In genomic region chr2:109721117-109721504, GRCh38 we compare ENCODE assay signal across 22 cellular contexts.
DNase-seq lines count a peak whose midpoint lies in the region; ATAC-seq and TF ChIP-seq lines count a peak whose summit lies in the region.
"Had no signal": no experiment of that assay in that cellular context is flagged by ENCODE, and none has a peak within 500 bp of the region (broad histone marks: within the 10 kb centered on the region; RNA-seq: fewer than 3 reads in every experiment).

No MANE protein-coding gene starts in this region.

- no peak overlapping the region for H2AFZ ChIP-seq in smooth muscle cell (ENCODE audit: low read depth)

- H3K9me3 ChIP-seq in lung (ENCODE audit: control insufficient read depth in 2 of 2, insufficient read depth in 1 of 2, low read length in 1 of 2): no peaks in the 10 kb centered on the region
- H3K9me3 ChIP-seq in smooth muscle cell (replicated peaks; ENCODE audit: low read depth): no peaks in the 10 kb centered on the region
- H3K9me3 ChIP-seq in BE2C: no peaks in the 10 kb centered on the region
- H3K9me3 ChIP-seq: BLaER1, SK-N-SH had no signal

- no peak for TF ChIP-seq CTCF in LNCaP clone FGC (IDR thresholded peaks at IDR 0.05; ENCODE audit: control insufficient read depth, extremely low read depth, insufficient read depth)
- TF ChIP-seq CTCF in epithelial cell of esophagus (IDR thresholded peaks at IDR 0.05; ENCODE audit: insufficient read depth, low read depth, low read length, missing control alignments): no peak
- TF ChIP-seq CTCF in lung (IDR thresholded peaks at IDR 0.05; ENCODE audit: control extremely low read depth, extremely low read depth): no peak
- TF ChIP-seq CTCF in smooth muscle cell (IDR thresholded peaks at IDR 0.05; ENCODE audit: borderline replicate concordance, insufficient read depth, poor library complexity, severe bottlenecking): no peak
- TF ChIP-seq CTCF in BE2C (IDR thresholded peaks at IDR 0.05; ENCODE audit: low read depth, low read length): no peak
- no peak for TF ChIP-seq CTCF in GM13977 (IDR thresholded peaks at IDR 0.05; ENCODE audit: extremely low read depth, insufficient read depth, missing control alignments)

- in situ Hi-C loops in GM13977 (cut with MboI; ENCODE audit: low pct_unique_long_range_greater_than_20kb, low sequenced_read_pairs, unreplicated experiment): no loop called here

- H3K27me3 ChIP-seq in lung (ENCODE audit: control insufficient read depth, insufficient read depth) (no peaks in the 10 kb centered on the region), smooth muscle cell (ENCODE audit: low read depth) (no peaks in the 10 kb centered on the region), BE2C (no peaks in the 10 kb centered on the region)
- H3K27me3 ChIP-seq: BLaER1, heart left ventricle had no signal

- H3K4me3 ChIP-seq in LNCaP clone FGC (ENCODE audit: low read depth, low read length) (no peak overlapping the region), epithelial cell of esophagus (ENCODE audit: low read length) (no peak overlapping the region), lung (no peak overlapping the region), smooth muscle cell (no peak overlapping the region), BE2C (ENCODE audit: low read depth, low read length) (no peak overlapping the region)
- H3K4me3 ChIP-seq: BLaER1, heart left ventricle had no signal

- H3K79me2 ChIP-seq in smooth muscle cell (ENCODE audit: low read depth): no peaks in the 10 kb centered on the region
- H3K79me2 ChIP-seq: parathyroid adenoma had no signal

- no peaks in the 10 kb centered on the region for H3K36me3 ChIP-seq in lung (ENCODE audit: control insufficient read depth in 2 of 2, insufficient read depth in 2 of 2, low read length in 2 of 2)
- no peaks in the 10 kb centered on the region for H3K36me3 ChIP-seq in smooth muscle cell (ENCODE audit: low read depth)
- H3K36me3 ChIP-seq in BE2C: no peaks in the 10 kb centered on the region
- H3K36me3 ChIP-seq: BLaER1, heart left ventricle had no signal

- 90 to 91% methylated on average over 9 of the region's 9 CpGs for WGBS in lung, 2 donors
- 46% methylated on average over 9 of the region's 9 CpGs for WGBS in smooth muscle cell (ENCODE audit: low lambda C conversion rate)

- no peak overlapping the region for H3K9ac ChIP-seq in smooth muscle cell (ENCODE audit: low read depth)
- H3K9ac ChIP-seq: BLaER1, parathyroid adenoma, SK-N-SH had no signal

- H3F3A ChIP-seq in smooth muscle cell (ENCODE audit: low read depth): no peaks in the 10 kb centered on the region

- H3K27ac ChIP-seq in lung (ENCODE audit: low read depth in 1 of 2, low read length in 1 of 2) (no peak overlapping the region), smooth muscle cell (ENCODE audit: low read depth) (peak overlapping the region; percentile 16)
- H3K27ac ChIP-seq: BLaER1, parathyroid adenoma had no signal

- ATAC-seq in lung (ENCODE audit: insufficient read depth, low FRiP score): no peak

- H3K4me1 ChIP-seq in lung (ENCODE audit: control insufficient read depth in 2 of 2, insufficient read depth in 2 of 2, low read length in 2 of 2) (no peaks in the 10 kb centered on the region), smooth muscle cell (ENCODE audit: low read depth) (no peaks in the 10 kb centered on the region), BE2C (no peaks in the 10 kb centered on the region)
- H3K4me1 ChIP-seq: BLaER1, heart left ventricle, parathyroid adenoma had no signal

- peak; percentile 63 for DNase-seq in LNCaP clone FGC (ENCODE audit: low read depth)
- peak; percentile 92 for DNase-seq in epithelial cell of esophagus (ENCODE audit: low read depth)
- peak; percentile 22 for DNase-seq in lung (ENCODE audit: low spot score)
- no peak for DNase-seq in smooth muscle cell (lab: John Stamatoyannopoulos, UW; ENCODE audit: unreplicated experiment)
- DNase-seq in NCI-H2196 (lab: John Stamatoyannopoulos, UW; ENCODE audit: unreplicated experiment): no peak
- no peak for DNase-seq in BE2C
- DNase-seq in SIG-M5 treated with dmso at 0.1 percent for 504 hours (lab: John Stamatoyannopoulos, UW; ENCODE audit: unreplicated experiment): no peak
- DNase-seq in GM13977 (ENCODE audit: low spot score): no peak
- DNase-seq: activated CD4-positive, alpha-beta T cell treated with anti-CD3 and anti-CD28 coated beads for 4 hours; DND-41; heart left ventricle; left cardiac atrium; midbrain; NCI-H1105; NCI-H2029; NCI-H774; SK-N-SH; stimulated activated CD8-positive, alpha-beta memory T cell treated with anti-CD3 and anti-CD28 coated beads, Interleukin-4, amount 100 ng/mL, for 48 hours; T-helper 2 cell; trophoblast cell had no signal

- H4K20me1 ChIP-seq in smooth muscle cell (ENCODE audit: low read depth): no peaks in the 10 kb centered on the region
- H4K20me1 ChIP-seq: BLaER1 had no signal

- H3K4me2 ChIP-seq in smooth muscle cell: no peak overlapping the region
- H3K4me2 ChIP-seq: BLaER1, SK-N-SH had no signal

Comparison
In these comparisons a context has a peak if more than half of its experiments do, and no peak if none do; other contexts are left out.
1. DNase-seq: peak in LNCaP clone FGC (single experiment), epithelial cell of esophagus (single experiment) and lung (single experiment); none in smooth muscle cell (single experiment), NCI-H2196 (single experiment), BE2C (single experiment), SIG-M5 treated with dmso at 0.1 percent for 504 hours (single experiment) and GM13977 (single experiment).